Comparison of ENCODE assay signal across 21 cellular contexts in the genomic region with DNA sequence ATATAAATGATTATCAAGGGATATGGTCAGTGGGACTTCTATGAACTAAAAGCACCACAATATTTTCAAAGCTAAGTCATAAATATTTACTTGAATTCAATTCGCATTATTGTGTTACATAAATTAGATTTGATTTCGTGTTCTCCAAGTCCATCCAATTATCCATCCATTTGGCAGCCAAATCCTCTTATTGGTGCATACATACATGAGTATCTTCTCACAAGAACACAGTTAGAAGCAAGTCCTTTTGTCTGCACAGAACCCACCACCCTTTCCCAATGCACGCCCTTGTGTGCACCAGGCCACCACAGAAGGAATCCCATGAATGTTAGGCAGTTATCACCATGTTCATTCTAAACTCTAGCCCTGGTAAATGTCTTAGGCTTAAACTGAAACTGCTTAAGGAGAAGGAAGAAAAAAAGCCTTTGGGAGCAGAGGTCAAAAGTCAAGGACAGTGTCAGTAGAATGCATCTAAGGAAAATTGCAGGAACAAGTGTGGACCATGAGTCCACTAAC.
"Had no signal": no experiment of that assay in that cellular context is flagged by ENCODE, and none has a peak within 500 bp of the region (broad histone marks: within the 10 kb centered on the region; RNA-seq: fewer than 3 reads in every experiment).

No MANE protein-coding gene starts in this region.

- H3K27ac ChIP-seq: spleen, tibial nerve had no signal

- DNase-seq: activated CD4-positive, alpha-beta memory T cell treated with anti-CD3 and anti-CD28 coated beads for 36 hours; activated CD4-positive, alpha-beta T cell treated with anti-CD3 and anti-CD28 coated beads, Interleukin-2, amount 10 ng/mL, durations not matched to agents 24 days and 14 days; activated CD4-positive, CD25-positive, alpha-beta regulatory T cell treated with anti-CD3 and anti-CD28 coated beads, Interleukin-2, amount 50 U/mL, for 72 hours; activated CD8-positive, alpha-beta memory T cell treated with anti-CD3 and anti-CD28 coated beads, Interleukin-2, amount 50 U/mL, for 4 hours; activated gamma-delta T cell treated with Interleukin-2 at 50 U/mL for 16 hours; activated naive CD4-positive, alpha-beta T cell treated with anti-CD3 and anti-CD28 coated beads, Interleukin-2, amount 50 U/mL, for 16 hours; activated T-cell treated with anti-CD3 and anti-CD28 coated beads, Interleukin-2, amount 50 U/mL, for 1 hour; cerebellar nuclear complex; cortex of kidney; effector memory CD8-positive, alpha-beta T cell; kidney; left colon; natural killer cell; posterior cingulate gyrus; right cardiac atrium; spleen; stimulated activated naive CD4-positive, alpha-beta T cell; T1000 had no signal

- H3K9me3 ChIP-seq: gastroesophageal sphincter, spleen, tibial nerve had no signal

- H3K4me1 ChIP-seq: tibial nerve had no signal

- H3K36me3 ChIP-seq: gastroesophageal sphincter, spleen, tibial nerve had no signal

- H3K27me3 ChIP-seq: gastroesophageal sphincter, spleen, tibial nerve had no signal

- H3K4me3 ChIP-seq: gastroesophageal sphincter, spleen, tibial nerve had no signal

- ATAC-seq: activated T-helper 17 cell treated with anti-CD3 and anti-CD28 coated beads, Interleukin-2, amount 50 U/mL, for 72 hours; effector memory CD8-positive, alpha-beta T cell; gastroesophageal sphincter had no signal
